Comparison of ENCODE assay signal across 8 cellular contexts in genomic region chr7:27739914-27740448, GRCh38.
A peak's percentile ranks its signal among the peaks of the same experiment; 100 is the strongest.
DNase-seq lines count a peak whose midpoint lies in the region; ATAC-seq lines count a peak whose summit lies in the region.

Gene TAX1BP1, plus strand, starts transcription at chr7:27740162. Its CDS starts 8,363 bp downstream, at chr7:27748525.

- DNase-seq in AG08396 (ENCODE audit: low spot score) (peak; percentile 95), NCI-H345 treated with DMSO at 0.1 percent for 48 hours (lab: John Stamatoyannopoulos, UW; ENCODE audit: unreplicated experiment) (peak; percentile 94), iris pigment epithelial cell (ENCODE audit: low read depth) (peak; percentile 96)
- peak; percentile 83 to 93 (median 90) for DNase-seq in activated CD4-positive, CD25-positive, alpha-beta regulatory T cell (lab: John Stamatoyannopoulos, UW)
- peak; percentile 95 for DNase-seq in central memory CD4-positive, alpha-beta T cell
- DNase-seq in stimulated activated CD4-positive, alpha-beta T cell treated with anti-CD3 and anti-CD28 coated beads, Interleukin-12 subunit alpha, Interleukin-12 subunit beta, amount 100 ng/mL, for 4 hours = peak; percentile 94

- ATAC-seq in GM19023 (IDR thresholded peaks at IDR 0.05; ENCODE audit: unreplicated experiment) (peak; percentile 96), HG03280 (IDR thresholded peaks at IDR 0.05; ENCODE audit: unreplicated experiment) (peak; percentile 97)

Comparison
In these comparisons a context has a peak if more than half of its experiments do, and no peak if none do; other contexts are left out.
1. Peak in every context shown above with its lines: DNase-seq and ATAC-seq.